8 cellular contexts compared by ENCODE assay signal in genomic region chr1:50978144-50978851, GRCh38. TPM values are rescaled to one million over a fixed set of nuclear protein-coding genes. Genes with fewer than 3 reads are reported as not detected.
A peak's percentile ranks its signal among the peaks of the same experiment; 100 is the strongest.
DNase-seq lines count a peak whose midpoint lies in the region; FAIRE-seq and TF ChIP-seq lines count a peak whose summit lies in the region.

No MANE protein-coding gene starts in this region.

- no peak overlapping the region for H3K14ac ChIP-seq in H9 (ENCODE audit: insufficient read depth, low read length)

- no peaks in the 10 kb centered on the region; a peak in 1 of 7 replicates for H3K36me3 Mint-ChIP-seq in H9 (ENCODE audit: insufficient read depth in 1 of 3, low read depth in 3 of 3)

- no peak overlapping the region for H2AK5ac ChIP-seq in H9 (ENCODE audit: insufficient read length, low read length)

- H3K27ac Mint-ChIP-seq in H9 = peak overlapping the region in 1 of 3 experiments; percentile 35; a peak in 1 of 7 replicates

- H3F3A ChIP-seq in Loucy (ENCODE audit: low read depth) = peaks cover 13% of the 10 kb centered on the region
- H3F3A ChIP-seq in SK-N-SH (replicated peaks; ENCODE audit: insufficient read depth) = peaks cover 19% of the 10 kb centered on the region

- CTCF ChIA-PET in SK-N-SH (lab: Yijun Ruan, JAX) = interaction anchor here (0.8 to 3.3 kb wide), 6 partner anchors 9 to 318 kb away, joined by 3 to 14 read pairs (median 6); no protein-coding TSS in a partner anchor

- H3K79me1 ChIP-seq in H9 (ENCODE audit: insufficient read depth, low read depth, low read length, poor library complexity, severe bottlenecking) = no peaks in the 10 kb centered on the region

- DNase-seq in NCI-H1436 (lab: John Stamatoyannopoulos, UW) (peak; percentile 54), NCI-H1436 treated with DMSO at 0.1 percent for 48 hours (lab: John Stamatoyannopoulos, UW) (no peak), H9 (peak; percentile 90), SK-N-SH (peak; percentile 82), cardiac fibroblast (ENCODE audit: low read depth in 2 of 2) (peak; percentile 61 to 68), iris pigment epithelial cell (ENCODE audit: low read depth) (peak; percentile 22), small intestine (peak; percentile 69)

- peaks cover 21 to 29% of the 10 kb centered on the region in 2 experiments for H3K4me1 Mint-ChIP-seq in H9

- H3K23ac ChIP-seq in H9 (ENCODE audit: insufficient read length, low read depth, low read length) = no peak overlapping the region

- H3K18ac ChIP-seq in H9 (ENCODE audit: insufficient read length, low read depth, low read length) = no peak overlapping the region

- H4K20me1 ChIP-seq in H9 (ENCODE audit: control insufficient read depth, insufficient read depth, insufficient read length) (no peaks in the 10 kb centered on the region), Loucy (ENCODE audit: insufficient read depth, low read length, poor library complexity, severe bottlenecking) (peaks cover 25% of the 10 kb centered on the region), SK-N-SH (ENCODE audit: insufficient read depth) (no peaks in the 10 kb centered on the region)

- peak overlapping the region; percentile 89 for H3K4me2 ChIP-seq in H9 (ENCODE audit: insufficient read depth, insufficient read length, low read length)
- H3K4me2 ChIP-seq in Loucy (ENCODE audit: low read depth, low read length, poor library complexity, severe bottlenecking) = peak overlapping the region; percentile 91
- peak overlapping the region; percentile 97 for H3K4me2 ChIP-seq in SK-N-SH

- H2BK20ac ChIP-seq in H9 (ENCODE audit: low read depth, low read length, poor library complexity, severe bottlenecking) = no peak overlapping the region

- no peak overlapping the region for H2BK15ac ChIP-seq in H9 (ENCODE audit: low read depth, low read length)

- H3K9me2 ChIP-seq in Loucy (replicated peaks; ENCODE audit: low read depth, low read length) (no peaks in the 10 kb centered on the region), SK-N-SH (no peaks in the 10 kb centered on the region)

- H2BK5ac ChIP-seq in H9 (ENCODE audit: insufficient read length, low read length) = no peak overlapping the region

- no peak overlapping the region for H4K5ac ChIP-seq in H9 (ENCODE audit: insufficient read length, low read depth, low read length)

- no peak overlapping the region for H3K4ac ChIP-seq in H9 (ENCODE audit: low read depth, low read length)

- POLR2A ChIA-PET in SK-N-SH (lab: Yijun Ruan, JAX) = interaction anchor here (0.9 to 2.0 kb wide), 2 partner anchors 9 to 265 kb away, joined by 3 to 18 read pairs; partner anchors contain the start of gene CDKN2C

- H3K9me3 ChIP-seq in H9 (ENCODE audit: control insufficient read depth, low read depth, low read length) (no peaks in the 10 kb centered on the region), Loucy (ENCODE audit: insufficient read depth, low read depth, low read length) (no peaks in the 10 kb centered on the region), SK-N-SH (no peaks in the 10 kb centered on the region), small intestine (ENCODE audit: control insufficient read depth, low read depth) (no peaks in the 10 kb centered on the region)

- H3K56ac ChIP-seq in H9 (ENCODE audit: insufficient read length, low read depth, low read length) = no peak overlapping the region

- no CpG with 5 or more reads among the region's 42 CpGs for WGBS in H9 (ENCODE audit: extremely low coverage, insufficient read length, low lambda C conversion rate)
- WGBS in SK-N-SH (ENCODE audit: low lambda C conversion rate) = 12% methylated on average over 24 of the region's 42 CpGs
- WGBS in small intestine, 3 donors = 1 to 4% (median 2%) methylated on average over 29 to 42 of the region's 42 CpGs

- H2AFZ ChIP-seq in H9 (ENCODE audit: low read length) (no peak overlapping the region), Loucy (ENCODE audit: low read length) (no peak overlapping the region), SK-N-SH (ENCODE audit: low read depth) (peak overlapping the region; percentile 80)

- FAIRE-seq in small intestine (lab: Jason Lieb, UNC) = no peak

- peaks cover 6% of the 10 kb centered on the region for H3K23me2 ChIP-seq in H9 (ENCODE audit: insufficient read length, low read depth, low read length, poor library complexity, severe bottlenecking)

- TF ChIP-seq CTCF in H9 (conservative IDR thresholded peaks at IDR 0.05) (no peak), Loucy (conservative IDR thresholded peaks at IDR 0.05; ENCODE audit: low read length) (no peak), SK-N-SH (IDR thresholded peaks at IDR 0.05) (no peak), cardiac fibroblast (IDR thresholded peaks at IDR 0.05; ENCODE audit: low read depth, low read length) (no peak)

- no peak overlapping the region for H4K91ac ChIP-seq in H9 (ENCODE audit: insufficient read length, low read depth, low read length)

- H3K4me3 ChIP-seq in Loucy (ENCODE audit: low read length, poor library complexity, severe bottlenecking) (peak overlapping the region; percentile 85), SK-N-SH (ENCODE audit: low read depth in 2 of 2, low read length in 1 of 2) (peak overlapping the region; percentile 84 to 90), cardiac fibroblast (replicated peaks in 1 of 2; ENCODE audit: low read depth in 2 of 2, low read length in 2 of 2) (peak overlapping the region; percentile 70 to 80), small intestine (ENCODE audit: low read depth in 1 of 2, low read length in 2 of 2) (peak overlapping the region; percentile 70 to 84)

- H3K4me1 ChIP-seq in H9 (ENCODE audit: insufficient read depth, low read length) (0 out of 2 replicates have a peak, but pooled peaks cover 2% of the 10 kb centered on the region), Loucy (ENCODE audit: insufficient read depth, low read length, poor library complexity, severe bottlenecking) (peaks cover 65% of the 10 kb centered on the region), SK-N-SH (ENCODE audit: control insufficient read depth in 1 of 2, insufficient read depth in 2 of 2, low read depth in 1 of 2, low read length in 1 of 2) (peaks cover 14 to 26% of the 10 kb centered on the region in 2 experiments; a peak in 3 of 4 replicates), small intestine (ENCODE audit: control insufficient read depth in 2 of 2, insufficient read depth in 1 of 2, low read depth in 1 of 2, low read length in 1 of 2) (no peaks in the 10 kb centered on the region)

- H3K27me3 ChIP-seq in H9 (ENCODE audit: insufficient read depth, low read length) = peaks cover 44% of the 10 kb centered on the region
- H3K27me3 ChIP-seq in Loucy (ENCODE audit: insufficient read depth, low read length, poor library complexity, severe bottlenecking) = no peaks in the 10 kb centered on the region
- H3K27me3 ChIP-seq in SK-N-SH (ENCODE audit: insufficient read depth) = no peaks in the 10 kb centered on the region
- H3K27me3 ChIP-seq in small intestine (ENCODE audit: control insufficient read depth in 2 of 2, insufficient read depth in 2 of 2, low read length in 2 of 2) = no peaks in the 10 kb centered on the region

- H3T11ph ChIP-seq in H9 (ENCODE audit: low read length) = no peak overlapping the region

- H3K79me2 ChIP-seq in H9 (ENCODE audit: insufficient read depth, low read length) = no peaks in the 10 kb centered on the region
- peaks cover 99% of the 10 kb centered on the region for H3K79me2 ChIP-seq in Loucy (ENCODE audit: insufficient read depth, low read length)
- peaks cover 78% of the 10 kb centered on the region for H3K79me2 ChIP-seq in SK-N-SH (ENCODE audit: insufficient read depth)

- H3K27ac ChIP-seq in H9 (ENCODE audit: insufficient read length, low read depth, low read length) (no peak overlapping the region), SK-N-SH (ENCODE audit: low read depth in 2 of 2, low read length in 1 of 2) (peak overlapping the region; percentile 94 to 96), small intestine (ENCODE audit: low read depth in 1 of 2, low read length in 1 of 2) (peak overlapping the region; percentile 85 to 92)

- H3K9ac ChIP-seq in H9 (ENCODE audit: extremely low read depth, insufficient read length, low read length) = no peak overlapping the region
- peak overlapping the region; percentile 96 for H3K9ac ChIP-seq in Loucy (ENCODE audit: low read depth, low read length, poor library complexity, severe bottlenecking)
- H3K9ac ChIP-seq in SK-N-SH = peak overlapping the region; percentile 98

- TF ChIP-seq RAD21 in SK-N-SH (IDR thresholded peaks at IDR 0.05; ENCODE audit: low read length) = no peak

- no peak overlapping the region for H2BK120ac ChIP-seq in H9 (ENCODE audit: low read depth, low read length, poor library complexity, severe bottlenecking)

- no peak overlapping the region for H2BK12ac ChIP-seq in H9 (ENCODE audit: insufficient read length, low read depth, low read length)

- no peak overlapping the region for H4K8ac ChIP-seq in H9 (replicated peaks; ENCODE audit: insufficient read length, low read depth, low read length)

- peak overlapping the region; percentile 55 to 81 for H3K4me3 Mint-ChIP-seq in H9

- H3K9me3 Mint-ChIP-seq in H9 = peaks cover 3% of the 10 kb centered on the region in 2 experiments; a peak in 1 of 5 replicates

- H3K36me3 ChIP-seq in Loucy (ENCODE audit: insufficient read depth, low read length) = peaks cover 19% of the 10 kb centered on the region
- peaks cover 8 to 10% of the 10 kb centered on the region in 2 experiments for H3K36me3 ChIP-seq in SK-N-SH (replicated peaks in 1 of 2; ENCODE audit: control insufficient read depth in 1 of 2, insufficient read depth in 2 of 2, low read length in 1 of 2)
- no peaks in the 10 kb centered on the region for H3K36me3 ChIP-seq in small intestine (ENCODE audit: control insufficient read depth in 2 of 2, insufficient read depth in 2 of 2, low read length in 2 of 2)

- H3K27me3 Mint-ChIP-seq in H9 (ENCODE audit: low read depth) = peaks cover 97% of the 10 kb centered on the region

- no peak for TF ChIP-seq EP300 in SK-N-SH (IDR thresholded peaks at IDR 0.05; ENCODE audit: borderline replicate concordance in 1 of 2, low read depth in 1 of 2, low read length in 1 of 2)

TF ChIP-seq in SK-N-SH, 30 proteins besides CTCF, POLR2A, EP300 and RAD21 (continues in another document):
- no peak for TF ChIP-seq USF1 (IDR thresholded peaks at IDR 0.05; ENCODE audit: borderline replicate concordance, low read depth)
- TF ChIP-seq YY1 (IDR thresholded peaks at IDR 0.05; ENCODE audit: low read depth) = no peak

RNA-seq across cellular contexts. Expression of gene CDKN2C, which starts 8.3 kb away (rescaled TPM):
- total RNA-seq in H9 (2021) = not detected in 2 replicates
- 27.0 and 29.4 TPM in 2 replicates for polyA plus RNA-seq in SK-N-SH (2012; rRNA removed)
- polyA plus RNA-seq in SK-N-SH (2012; cell fraction: cytosol; rRNA removed) = 32.5 and 34.1 TPM in 2 replicates
- polyA plus RNA-seq in SK-N-SH (2012; cell fraction: nucleus; rRNA removed) = 14.5 and 18.9 TPM in 2 replicates
- 10 to 100 TPM; 12.5 to 18.3 (median 15.1) TPM for polyA plus RNA-seq in small intestine

RNA-seq across cellular contexts. Expression of gene FAF1, which starts 18.2 kb away (rescaled TPM):
- 58.5 and 60.8 TPM in 2 replicates for total RNA-seq in H9 (2021)
- 8.7 and 9.7 TPM in 2 replicates for polyA plus RNA-seq in SK-N-SH (2012; rRNA removed)
- polyA plus RNA-seq in SK-N-SH (2012; cell fraction: cytosol; rRNA removed) = 16.1 and 20.5 TPM in 2 replicates
- 5.2 and 8.0 TPM in 2 replicates for polyA plus RNA-seq in SK-N-SH (2012; cell fraction: nucleus; rRNA removed)
- 10 to 100 TPM; 19.5 to 37.2 (median 27.8) TPM for polyA plus RNA-seq in small intestine
